8 cellular contexts compared by ENCODE assay signal in genomic region chr6:158703840-158704822, GRCh38. TPM values are rescaled to one million over a fixed set of nuclear protein-coding genes. Genes with fewer than 3 reads are reported as not detected.
DNase-seq lines count a peak whose midpoint lies in the region; ATAC-seq and TF ChIP-seq lines count a peak whose summit lies in the region.

No MANE protein-coding gene starts in this region.

- peak overlapping the region in 1 of 2 experiments; percentile 82; a peak in 1 of 4 replicates for H4K8ac ChIP-seq in IMR-90 (ENCODE audit: low read depth in 2 of 2, low read length in 2 of 2)

- TF ChIP-seq CTCF in DOHH2 (IDR thresholded peaks at IDR 0.05; ENCODE audit: low read depth, low read length, poor library complexity, severe bottlenecking) (peak; percentile 99), IMR-90 (conservative IDR thresholded peaks at IDR 0.05; ENCODE audit: low read depth, low read length) (peak; percentile 95), omental fat pad (IDR thresholded peaks at IDR 0.05) (peak in 2 of 3 donors; percentile 75 to 85), thoracic aorta (IDR thresholded peaks at IDR 0.05) (peak; percentile 98)

- no peaks in the 10 kb centered on the region for H3K9me2 ChIP-seq in DOHH2 (replicated peaks; ENCODE audit: control insufficient read depth, low read length)

- peak overlapping the region; percentile 99 for H2AFZ ChIP-seq in IMR-90 (replicated peaks; ENCODE audit: low read length, poor library complexity)

- no TSS peak for BruUV-seq in IMR-90 (replicated peaks; lab: Mats Ljungman, UMichigan)

- no peaks in the 10 kb centered on the region; a peak in 1 of 4 replicates for H3K79me1 ChIP-seq in IMR-90 (ENCODE audit: low read depth in 1 of 2, low read length in 2 of 2)

- H3K27ac ChIP-seq in DOHH2 (ENCODE audit: low read depth, low read length), result no peak overlapping the region
- H3K27ac ChIP-seq in IMR-90 (ENCODE audit: insufficient read depth, low read length), result no peak overlapping the region
- H3K27ac ChIP-seq in SJSA1, result no peak overlapping the region
- H3K27ac ChIP-seq in thoracic aorta, result peak overlapping the region in 1 of 2 donors; percentile 88

- TF ChIP-seq POLR2A in IMR-90 (IDR thresholded peaks at IDR 0.05; ENCODE audit: low read depth, low read length), result no peak

- H3K36me3 ChIP-seq in DOHH2 (ENCODE audit: control insufficient read depth, low read length) (no peaks in the 10 kb centered on the region), IMR-90 (ENCODE audit: control insufficient read depth, insufficient read depth, low read length) (no peaks in the 10 kb centered on the region), SJSA1 (peaks cover 12% of the 10 kb centered on the region), thoracic aorta (no peaks in the 10 kb centered on the region)

- H3K27me3 ChIP-seq in DOHH2 (ENCODE audit: control insufficient read depth, low read length), result no peaks in the 10 kb centered on the region
- no peaks in the 10 kb centered on the region for H3K27me3 ChIP-seq in IMR-90 (ENCODE audit: control insufficient read depth, insufficient read depth, low read length)
- H3K27me3 ChIP-seq in SJSA1 (replicated peaks), result no peaks in the 10 kb centered on the region
- no peaks in the 10 kb centered on the region for H3K27me3 ChIP-seq in thoracic aorta (replicated peaks; ENCODE audit: insufficient read depth)

- no peak overlapping the region for H3K9ac ChIP-seq in IMR-90 (ENCODE audit: low read depth, low read length)

- H2BK20ac ChIP-seq in IMR-90 (ENCODE audit: low read depth, low read length), result no peak overlapping the region

- H3F3A ChIP-seq in DOHH2 (ENCODE audit: control insufficient read depth, insufficient read depth), result peaks cover 5% of the 10 kb centered on the region

- H3K14ac ChIP-seq in IMR-90 (replicated peaks; ENCODE audit: low read depth, low read length), result peak overlapping the region; percentile 94; the same call in 1 of the 2 replicates

- intact Hi-C loops in IMR-90 (cut with micrococcal nuclease), result loop anchor here (1.0 kb wide), 3 partner anchors 268 to 430 kb away; no protein-coding TSS in a partner anchor

- H3K9me3 ChIP-seq in DOHH2 (ENCODE audit: control insufficient read depth, insufficient read depth, low read length) (no peaks in the 10 kb centered on the region), IMR-90 (ENCODE audit: control insufficient read depth, insufficient read depth, low read length) (no peaks in the 10 kb centered on the region), SJSA1 (replicated peaks) (no peaks in the 10 kb centered on the region), thoracic aorta (no peaks in the 10 kb centered on the region)

- H2BK5ac ChIP-seq in IMR-90 (ENCODE audit: low read depth, low read length, poor library complexity, severe bottlenecking), result no peak overlapping the region

- H4K20me1 ChIP-seq in DOHH2 (ENCODE audit: control insufficient read depth, insufficient read depth, low read depth, low read length) (no peaks in the 10 kb centered on the region), IMR-90 (ENCODE audit: insufficient read depth, low read length) (no peaks in the 10 kb centered on the region)

- POLR2A ChIA-PET in IMR-90 (lab: Charles Lee; ENCODE audit: unreplicated experiment), result no interaction called here

- no peaks in the 10 kb centered on the region for H3K79me2 ChIP-seq in DOHH2 (ENCODE audit: control insufficient read depth, low read length)

- peak; percentile 28 for DNase-seq in IMR-90
- peak; percentile 77 to 80 for DNase-seq in SJSA1 (ENCODE audit: low read depth in 1 of 2, low spot score in 2 of 2)
- peak; percentile 79 for DNase-seq in activated naive CD4-positive, alpha-beta T cell treated with Interleukin-2 at 50 U/mL for 16 hours
- peak; percentile 57 for DNase-seq in globus pallidus (ENCODE audit: low spot score)
- DNase-seq in omental fat pad (ENCODE audit: low spot score), result peak; percentile 50
- no peak for DNase-seq in thoracic aorta (ENCODE audit: low spot score)

- no peak overlapping the region; the same call in 1 of the 2 replicates for H4K5ac ChIP-seq in IMR-90 (ENCODE audit: low read depth, low read length)

- in situ Hi-C loops in IMR-90 (cut with MboI; ENCODE audit: low sequenced_read_pairs), result no loop called here

- peak overlapping the region; percentile 31 for H2AK9ac ChIP-seq in IMR-90 (replicated peaks; ENCODE audit: low read depth, low read length, poor library complexity)

- H2BK120ac ChIP-seq in IMR-90 (ENCODE audit: low read depth, low read length), result peak overlapping the region; percentile 92

- dilution Hi-C loops in IMR-90 (cut with HindIII; ENCODE audit: low sequenced_read_pairs, unreplicated experiment), result no loop called here

- no peak overlapping the region for H3K56ac ChIP-seq in IMR-90 (ENCODE audit: extremely low read depth, insufficient read depth, low read length)

- H2AK5ac ChIP-seq in IMR-90 (ENCODE audit: low read depth, low read length), result no peak overlapping the region

- H3K4me3 ChIP-seq in DOHH2 (ENCODE audit: low read length), result peak overlapping the region; percentile 64
- H3K4me3 ChIP-seq in IMR-90 (ENCODE audit: insufficient read depth, low read depth, low read length), result peak overlapping the region; percentile 50
- H3K4me3 ChIP-seq in SJSA1, result peak overlapping the region; percentile 31
- H3K4me3 ChIP-seq in thoracic aorta, result peak overlapping the region; percentile 71

- H3K4me1 ChIP-seq in DOHH2 (ENCODE audit: control insufficient read depth, low read length) (peaks cover 28% of the 10 kb centered on the region), IMR-90 (ENCODE audit: control insufficient read depth, insufficient read depth, low read length) (peaks cover 12% of the 10 kb centered on the region; the same call in 1 of the 2 replicates), SJSA1 (replicated peaks) (peaks cover 28% of the 10 kb centered on the region), thoracic aorta (ENCODE audit: control insufficient read depth in 1 of 2, low read depth in 2 of 2) (peaks cover 22 to 51% of the 10 kb centered on the region in 2 donors)

- CTCF ChIA-PET in IMR-90 (lab: Yijun Ruan, JAX), result interaction anchor here (0.5 to 2.6 kb wide), 7 partner anchors 13 to 296 kb away, joined by 3 to 18 read pairs (median 4); partner anchors contain the start of gene RSPH3

- 2% methylated on average over 7 of the region's 42 CpGs; no CpG with 5 or more reads in 1 of the 2 experiments for WGBS in IMR-90 (ENCODE audit: extremely low coverage in 2 of 2, insufficient read length in 1 of 2), 2 experiments

- H3K9me1 ChIP-seq in IMR-90 (ENCODE audit: insufficient read depth, low read length), result peaks cover 3% of the 10 kb centered on the region; the same call in 1 of the 2 replicates

- no peak overlapping the region; the same call in 1 of the 2 replicates for H3K18ac ChIP-seq in IMR-90 (ENCODE audit: low read depth, low read length)

- H4K91ac ChIP-seq in IMR-90 (ENCODE audit: insufficient read depth, low read depth, low read length), result peak overlapping the region; percentile 10; the same call in 1 of the 2 replicates

- ATAC-seq in GM21576 (IDR thresholded peaks at IDR 0.05; ENCODE audit: unreplicated experiment) (peak; percentile 88), IMR-90 (ENCODE audit: low read depth) (peak; percentile 94), omental fat pad (ENCODE audit: low FRiP score) (peak; percentile 74), thoracic aorta (ENCODE audit: insufficient number of reproducible peaks, low FRiP score, low read depth) (peak; percentile 48)

- H3K4ac ChIP-seq in IMR-90 (ENCODE audit: low read depth, low read length), result peak overlapping the region; percentile 84

- peak; percentile 83 for TF ChIP-seq RAD21 in IMR-90 (IDR thresholded peaks at IDR 0.05; ENCODE audit: low read length)

- H2BK15ac ChIP-seq in IMR-90 (ENCODE audit: low read depth, low read length), result no peak overlapping the region; the same call in 2 of the 3 replicates

- H3K23ac ChIP-seq in IMR-90 (ENCODE audit: low read depth, low read length), result 0 out of 2 replicates have a peak overlapping the region, but pooled peaks have one; percentile 72

- peak overlapping the region; percentile 78 for H3K4me2 ChIP-seq in DOHH2 (ENCODE audit: low read length)
- H3K4me2 ChIP-seq in IMR-90 (ENCODE audit: low read depth, low read length), result peak overlapping the region; percentile 97

TF ChIP-seq in IMR-90, 13 proteins besides CTCF, POLR2A, EP300 and RAD21:
- no peak; the same call in 1 of the 2 replicates for TF ChIP-seq BHLHE40 (IDR thresholded peaks at IDR 0.05; ENCODE audit: low read depth, low read length)
- peak; percentile 84 for TF ChIP-seq SMC3 (IDR thresholded peaks at IDR 0.05; ENCODE audit: low read depth, low read length)
- no peak for TF ChIP-seq NFE2L2 (IDR thresholded peaks at IDR 0.05; ENCODE audit: low read depth, low read length)
- no peak for TF ChIP-seq CEBPB (IDR thresholded peaks at IDR 0.05; ENCODE audit: low read depth, low read length)
- 0 out of 2 replicates have a peak, but pooled peaks have one; percentile 14 for TF ChIP-seq MXI1 (IDR thresholded peaks at IDR 0.05; ENCODE audit: borderline replicate concordance, low read depth, low read length)
- TF ChIP-seq ELK1 (IDR thresholded peaks at IDR 0.05; ENCODE audit: borderline replicate concordance, low read depth, low read length), result no peak
- no peak for TF ChIP-seq RFX5 (IDR thresholded peaks at IDR 0.05; ENCODE audit: low read depth, low read length)

RNA-seq across cellular contexts. Expression of gene SYTL3, which starts 54.3 kb away (rescaled TPM):
- total RNA-seq in IMR-90 (2012; rRNA removed) (3.6 and 4.3 TPM in 2 replicates), omental fat pad (10 to 100 TPM in 1 of 4 donors, 1 to 10 TPM in 3; 5.3 to 16.3 (median 6.8) TPM), thoracic aorta (1 to 10 TPM; 7.1 to 9.6 TPM)
- 2.8 and 2.9 TPM in 2 replicates for polyA plus RNA-seq in IMR-90 (2012; rRNA removed)
- polyA plus RNA-seq in IMR-90 (2012; cell fraction: cytosol; rRNA removed), result 1.6 and 2.4 TPM in 2 replicates
- polyA plus RNA-seq in IMR-90 (2012; cell fraction: nucleus; rRNA removed; ENCODE audit: low replicate concordance), result 3.8 and 6.6 TPM in 2 replicates
- 14.7 and 17.5 TPM in 2 replicates for total RNA-seq in SJSA1 (2014; rRNA removed; shearing (Covaris generic))

RNA-seq across cellular contexts. Expression of gene DYNLT1, which starts 59.6 kb away (rescaled TPM):
- total RNA-seq in IMR-90 (2012; rRNA removed) (187 and 235 TPM in 2 replicates), omental fat pad (10 to 100 TPM; 43.8 to 70.4 (median 60.7) TPM), thoracic aorta (10 to 100 TPM; 45.6 to 48.7 TPM)
- 338 and 349 TPM in 2 replicates for polyA plus RNA-seq in IMR-90 (2012; rRNA removed)
- 134 and 310 TPM in 2 replicates for polyA plus RNA-seq in IMR-90 (2012; cell fraction: cytosol; rRNA removed)
- polyA plus RNA-seq in IMR-90 (2012; cell fraction: nucleus; rRNA removed; ENCODE audit: low replicate concordance), result 32.9 and 226 TPM in 2 replicates
- 136 and 199 TPM in 2 replicates for total RNA-seq in SJSA1 (2014; rRNA removed; shearing (Covaris generic))
